ENCODE assay signal across 34 cellular contexts in the genomic region with DNA sequence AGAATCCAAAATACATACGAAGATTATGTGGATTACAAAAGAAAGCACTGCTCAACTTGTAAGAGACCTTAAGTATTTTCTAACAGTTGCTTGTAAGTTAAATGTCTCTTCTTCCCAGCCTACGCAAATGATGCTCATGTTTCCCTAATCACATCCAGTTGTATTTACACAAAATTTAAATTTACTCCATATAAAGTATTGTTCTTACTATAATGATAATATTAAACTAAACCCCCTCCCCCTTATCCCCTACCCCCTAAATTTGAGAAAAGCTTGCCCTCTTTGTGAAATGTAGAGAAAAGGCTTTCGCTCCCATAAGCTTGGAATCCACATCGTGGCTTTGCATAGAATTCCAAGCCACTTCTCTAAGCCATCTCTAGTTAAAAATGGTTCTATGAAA.
"Had no signal": no experiment of that assay in that cellular context is flagged by ENCODE, and none has a peak within 500 bp of the region (broad histone marks: within the 10 kb centered on the region; RNA-seq: fewer than 3 reads in every experiment).

No MANE protein-coding gene starts in this region.

- DNase-seq: activated B cell treated with CpG ODN at 0.5 μM for 24 hours; activated CD4-positive, alpha-beta memory T cell treated with anti-CD3 and anti-CD28 coated beads for 36 hours; activated CD4-positive, alpha-beta T cell treated with anti-CD3 and anti-CD28 coated beads for 4 hours; activated CD4-positive, alpha-beta T cell treated with anti-CD3 and anti-CD28 coated beads, Interleukin-2, amount 10 ng/mL, durations not matched to agents 24 days and 14 days; activated CD4-positive, alpha-beta T cell treated with anti-CD3 and anti-CD28 coated beads, Interleukin-2, amount 50 U/mL, for 1 hour; activated CD4-positive, alpha-beta T cell treated with anti-CD3 and anti-CD28 coated beads, Interleukin-2, amount 50 U/mL, for 4 hours; activated CD4-positive, CD25-positive, alpha-beta regulatory T cell treated with anti-CD3 and anti-CD28 coated beads, Interleukin-2, amount 50 U/mL, for 72 hours; activated CD8-positive, alpha-beta memory T cell treated with anti-CD3 and anti-CD28 coated beads, Interleukin-2, amount 50 U/mL, for 4 hours; activated CD8-positive, alpha-beta T cell treated with anti-CD3 and anti-CD28 coated beads for 36 hours; activated effector memory CD4-positive, alpha-beta T cell treated with anti-CD3 and anti-CD28 coated beads, Interleukin-2, amount 50 U/mL, for 16 hours; activated gamma-delta T cell treated with Interleukin-2 at 50 U/mL for 16 hours; activated naive CD4-positive, alpha-beta T cell; activated naive CD4-positive, alpha-beta T cell treated with anti-CD3 and anti-CD28 coated beads for 36 hours; activated naive CD4-positive, alpha-beta T cell treated with anti-CD3 and anti-CD28 coated beads, Interleukin-2, amount 50 U/mL, for 16 hours; activated naive CD8-positive, alpha-beta T cell treated with anti-CD3 and anti-CD28 coated beads for 36 hours; activated T-cell treated with anti-CD3 and anti-CD28 coated beads for 4 hours; activated T-cell treated with anti-CD3 and anti-CD28 coated beads, Interleukin-2, amount 50 U/mL, for 1 hour; activated T-cell treated with anti-CD3 and anti-CD28 coated beads, Interleukin-2, amount 50 U/mL, for 4 hours; activated T-cell treated with anti-CD3 and anti-CD28 coated beads, Interleukin-2, amount 50 U/mL, for 72 hours; adrenal gland; amniotic stem cell; aorta; body of pancreas; brain microvascular endothelial cell; central memory CD4-positive, alpha-beta T cell; T-helper 2 cell; T-helper 9 cell had no signal

- H3K27me3 ChIP-seq: adrenal gland, body of pancreas, brain microvascular endothelial cell, breast epithelium had no signal

- H3K4me3 ChIP-seq: adrenal gland, body of pancreas, breast epithelium had no signal

- H3K4me3 Mint-ChIP-seq: activated B cell treated with CpG ODN at 0.5 μM for 24 hours; activated CD4-positive, alpha-beta memory T cell treated with anti-CD3 and anti-CD28 coated beads for 36 hours; activated CD4-positive, alpha-beta T cell treated with anti-CD3 and anti-CD28 coated beads, Interleukin-2, amount 10 ng/mL, durations not matched to agents 24 days and 14 days; activated CD8-positive, alpha-beta T cell treated with anti-CD3 and anti-CD28 coated beads for 36 hours; activated naive CD4-positive, alpha-beta T cell treated with anti-CD3 and anti-CD28 coated beads for 36 hours; activated naive CD8-positive, alpha-beta T cell treated with anti-CD3 and anti-CD28 coated beads for 36 hours; activated T-cell treated with anti-CD3 and anti-CD28 coated beads, Interleukin-2, amount 50 U/mL, for 4 hours; activated T-cell treated with anti-CD3 and anti-CD28 coated beads, Interleukin-2, amount 50 U/mL, for 72 hours; activated T-helper 1 cell treated with anti-CD3 and anti-CD28 coated beads, Interleukin-12 subunit alpha, Interleukin-12 subunit beta, Interleukin-2, Interleukin-4 antibody, amounts not matched to agents 30 ng/mL and 10 ng/mL and 1 ng/mL, durations not matched to agents 14 hours and 24 hours and 36 hours; activated T-helper 17 cell treated with anti-CD3 and anti-CD28 coated beads, Interleukin-2, amount 50 U/mL, for 72 hours; T-helper 1 cell treated with Interleukin-12 subunit alpha and Interleukin-12 subunit beta and Interleukin-4 antibody, amounts not matched to agents 30 μg/mL and 1 μg/mL, for 36 hours; T-helper 2 cell treated with Interferon-gamma antibody and Interleukin-4, amounts not matched to agents 5 μg/mL and 100 μg/mL, for 36 hours had no signal

- H3K27me3 Mint-ChIP-seq: activated B cell treated with CpG ODN at 0.5 μM for 24 hours; activated CD4-positive, alpha-beta memory T cell treated with anti-CD3 and anti-CD28 coated beads for 36 hours; activated CD4-positive, alpha-beta T cell treated with anti-CD3 and anti-CD28 coated beads, Interleukin-2, amount 10 ng/mL, durations not matched to agents 24 days and 14 days; activated CD8-positive, alpha-beta T cell treated with anti-CD3 and anti-CD28 coated beads for 36 hours; activated naive CD8-positive, alpha-beta T cell treated with anti-CD3 and anti-CD28 coated beads for 36 hours; activated T-helper 17 cell treated with anti-CD3 and anti-CD28 coated beads, Interleukin-2, amount 50 U/mL, for 72 hours had no signal

- H3K27ac Mint-ChIP-seq: activated B cell treated with CpG ODN at 0.5 μM for 24 hours; activated CD4-positive, alpha-beta memory T cell treated with anti-CD3 and anti-CD28 coated beads for 36 hours; activated CD4-positive, alpha-beta T cell treated with anti-CD3 and anti-CD28 coated beads, Interleukin-2, amount 10 ng/mL, durations not matched to agents 24 days and 14 days; activated CD8-positive, alpha-beta T cell treated with anti-CD3 and anti-CD28 coated beads for 36 hours; activated naive CD4-positive, alpha-beta T cell treated with anti-CD3 and anti-CD28 coated beads for 36 hours; activated naive CD4-positive, alpha-beta T cell treated with anti-CD3 and anti-CD28 coated beads, Interleukin-2, amount 50 U/mL, for 72 hours; activated naive CD8-positive, alpha-beta T cell treated with anti-CD3 and anti-CD28 coated beads for 36 hours; activated T-cell treated with anti-CD3 and anti-CD28 coated beads, Interleukin-2, amount 50 U/mL, for 72 hours; activated T-helper 1 cell treated with anti-CD3 and anti-CD28 coated beads, Interleukin-12 subunit alpha, Interleukin-12 subunit beta, Interleukin-2, Interleukin-4 antibody, amounts not matched to agents 30 ng/mL and 10 ng/mL and 1 ng/mL, durations not matched to agents 14 hours and 24 hours and 36 hours; activated T-helper 17 cell treated with anti-CD3 and anti-CD28 coated beads, Interleukin-2, amount 50 U/mL, for 72 hours; T-helper 1 cell treated with Interleukin-12 subunit alpha and Interleukin-12 subunit beta and Interleukin-4 antibody, amounts not matched to agents 30 μg/mL and 1 μg/mL, for 36 hours; T-helper 2 cell treated with Interferon-gamma antibody and Interleukin-4, amounts not matched to agents 5 μg/mL and 100 μg/mL, for 36 hours had no signal

- ATAC-seq: activated CD8-positive, alpha-beta T cell treated with anti-CD3 and anti-CD28 coated beads for 36 hours; activated naive CD4-positive, alpha-beta T cell treated with anti-CD3 and anti-CD28 coated beads, Interleukin-2, amount 50 U/mL, for 72 hours; activated T-cell treated with anti-CD3 and anti-CD28 coated beads, Interleukin-2, amount 50 U/mL, for 4 hours; activated T-cell treated with anti-CD3 and anti-CD28 coated beads, Interleukin-2, amount 50 U/mL, for 72 hours; activated T-helper 17 cell treated with anti-CD3 and anti-CD28 coated beads, Interleukin-2, amount 50 U/mL, for 72 hours; body of pancreas had no signal

- H3K9me3 ChIP-seq: adrenal gland, body of pancreas, breast epithelium had no signal

- H3K4me1 ChIP-seq: adrenal gland, body of pancreas, breast epithelium had no signal

- H3K27ac ChIP-seq: adrenal gland, body of pancreas, brain microvascular endothelial cell, breast epithelium, VCaP had no signal

- H3K9me3 Mint-ChIP-seq: activated B cell treated with CpG ODN at 0.5 μM for 24 hours; activated CD4-positive, alpha-beta memory T cell treated with anti-CD3 and anti-CD28 coated beads for 36 hours; activated CD4-positive, alpha-beta T cell treated with anti-CD3 and anti-CD28 coated beads, Interleukin-2, amount 10 ng/mL, durations not matched to agents 24 days and 14 days; activated CD8-positive, alpha-beta T cell treated with anti-CD3 and anti-CD28 coated beads for 36 hours; activated naive CD4-positive, alpha-beta T cell treated with anti-CD3 and anti-CD28 coated beads for 36 hours; activated naive CD4-positive, alpha-beta T cell treated with anti-CD3 and anti-CD28 coated beads, Interleukin-2, amount 50 U/mL, for 72 hours; activated naive CD8-positive, alpha-beta T cell treated with anti-CD3 and anti-CD28 coated beads for 36 hours; activated T-cell treated with anti-CD3 and anti-CD28 coated beads, Interleukin-2, amount 50 U/mL, for 4 hours; activated T-cell treated with anti-CD3 and anti-CD28 coated beads, Interleukin-2, amount 50 U/mL, for 72 hours; activated T-helper 1 cell treated with anti-CD3 and anti-CD28 coated beads, Interleukin-12 subunit alpha, Interleukin-12 subunit beta, Interleukin-2, Interleukin-4 antibody, amounts not matched to agents 30 ng/mL and 10 ng/mL and 1 ng/mL, durations not matched to agents 14 hours and 24 hours and 36 hours; activated T-helper 17 cell treated with anti-CD3 and anti-CD28 coated beads, Interleukin-2, amount 50 U/mL, for 72 hours; T-helper 1 cell treated with Interleukin-12 subunit alpha and Interleukin-12 subunit beta and Interleukin-4 antibody, amounts not matched to agents 30 μg/mL and 1 μg/mL, for 36 hours; T-helper 2 cell treated with Interferon-gamma antibody and Interleukin-4, amounts not matched to agents 5 μg/mL and 100 μg/mL, for 36 hours had no signal
